1 cellular context compared by ENCODE assay signal in the genomic region with DNA sequence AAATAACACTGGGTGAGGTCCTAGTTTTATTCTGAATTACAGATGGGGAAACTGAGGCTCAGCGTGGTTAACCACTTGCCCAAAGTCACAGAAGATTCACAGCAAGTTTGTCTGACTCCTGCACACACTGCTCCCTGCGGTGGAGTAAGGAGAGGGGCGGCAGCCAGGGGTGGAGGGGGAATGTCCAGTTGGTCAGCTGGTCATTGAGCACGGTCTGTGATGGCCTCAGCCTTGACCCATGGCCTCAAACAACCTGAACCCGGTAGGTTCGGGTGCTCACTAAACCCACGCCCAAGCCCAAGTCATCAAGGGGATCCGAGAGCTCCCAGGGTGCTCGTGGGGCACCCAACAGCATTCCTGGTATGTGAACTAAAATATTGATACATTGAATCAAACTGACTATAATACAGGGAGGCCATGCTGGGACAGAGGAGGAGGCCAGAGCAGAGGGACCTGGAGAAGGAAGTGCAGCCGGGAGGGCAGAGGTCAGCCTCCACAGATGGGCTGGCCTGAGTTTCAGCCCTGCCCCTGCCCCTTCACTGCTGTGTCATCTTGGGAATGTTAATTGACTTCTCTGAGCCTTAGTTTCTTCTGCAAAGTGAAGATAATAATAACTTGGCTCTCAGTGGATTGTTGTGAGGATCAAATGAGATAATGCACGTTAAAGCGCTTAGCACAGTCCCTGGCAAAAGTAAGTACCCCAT.
A peak's percentile ranks its signal among the peaks of the same experiment; 100 is the strongest.
TF ChIP-seq lines count a peak whose summit lies in the region.

No MANE protein-coding gene starts in this region.

TF ChIP-seq in HepG2, 621 proteins besides CTCF, POLR2A, EP300 and RAD21:
- TF ChIP-seq NR2F6 (IDR thresholded peaks at IDR 0.05) (no peak; the same call in 1 of the 2 replicates), NR2F6 (CRISPR knock-in tag; IDR thresholded peaks at IDR 0.05) (peak; percentile 27; the same call in 1 of the 2 replicates), ZNF766 (CRISPR knock-in tag; IDR thresholded peaks at IDR 0.05; ENCODE audit: borderline replicate concordance) (no peak), ZNF546 (CRISPR knock-in tag; conservative IDR thresholded peaks at IDR 0.05) (no peak), ZNF296 (CRISPR knock-in tag; conservative IDR thresholded peaks at IDR 0.05) (peak; percentile 71; the same call in 1 of the 2 replicates), TEAD3 (CRISPR knock-in tag; optimal IDR thresholded peaks at IDR 0.05; ENCODE audit: borderline replicate concordance) (peak; percentile 32), ATAD3A (CRISPR knock-in tag; IDR thresholded peaks at IDR 0.05) (no peak), TGIF2 (CRISPR knock-in tag; IDR thresholded peaks at IDR 0.05) (no peak), ZNF768 (CRISPR knock-in tag; IDR thresholded peaks at IDR 0.05) (peak; percentile 92), NR2F1 (CRISPR knock-in tag; IDR thresholded peaks at IDR 0.05) (0 out of 4 replicates have a peak, but pooled peaks of 1 of the 2 experiments have one; percentile 13), ZNF598 (CRISPR knock-in tag; IDR thresholded peaks at IDR 0.05; ENCODE audit: borderline replicate concordance) (no peak), ZMYM3 (CRISPR knock-in tag; IDR thresholded peaks at IDR 0.05) (peak; percentile 49), PHF21A (CRISPR knock-in tag; IDR thresholded peaks at IDR 0.05) (no peak), NR2F2 (IDR thresholded peaks at IDR 0.05; ENCODE audit: borderline replicate concordance, low read depth) (0 out of 2 replicates have a peak, but pooled peaks have one; percentile 21), GFI1 (CRISPR knock-in tag; IDR thresholded peaks at IDR 0.05; ENCODE audit: borderline replicate concordance) (no peak)
- TF ChIP-seq, protein P1, sequence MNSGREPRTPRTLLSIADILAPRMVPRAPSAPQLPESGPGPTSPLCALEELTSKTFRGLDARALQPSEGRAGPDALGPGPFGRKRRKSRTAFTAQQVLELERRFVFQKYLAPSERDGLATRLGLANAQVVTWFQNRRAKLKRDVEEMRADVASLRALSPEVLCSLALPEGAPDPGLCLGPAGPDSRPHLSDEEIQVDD (CRISPR knock-in tag; IDR thresholded peaks at IDR 0.05; ENCODE audit: borderline replicate concordance), result no peak
- TF ChIP-seq, protein P2, sequence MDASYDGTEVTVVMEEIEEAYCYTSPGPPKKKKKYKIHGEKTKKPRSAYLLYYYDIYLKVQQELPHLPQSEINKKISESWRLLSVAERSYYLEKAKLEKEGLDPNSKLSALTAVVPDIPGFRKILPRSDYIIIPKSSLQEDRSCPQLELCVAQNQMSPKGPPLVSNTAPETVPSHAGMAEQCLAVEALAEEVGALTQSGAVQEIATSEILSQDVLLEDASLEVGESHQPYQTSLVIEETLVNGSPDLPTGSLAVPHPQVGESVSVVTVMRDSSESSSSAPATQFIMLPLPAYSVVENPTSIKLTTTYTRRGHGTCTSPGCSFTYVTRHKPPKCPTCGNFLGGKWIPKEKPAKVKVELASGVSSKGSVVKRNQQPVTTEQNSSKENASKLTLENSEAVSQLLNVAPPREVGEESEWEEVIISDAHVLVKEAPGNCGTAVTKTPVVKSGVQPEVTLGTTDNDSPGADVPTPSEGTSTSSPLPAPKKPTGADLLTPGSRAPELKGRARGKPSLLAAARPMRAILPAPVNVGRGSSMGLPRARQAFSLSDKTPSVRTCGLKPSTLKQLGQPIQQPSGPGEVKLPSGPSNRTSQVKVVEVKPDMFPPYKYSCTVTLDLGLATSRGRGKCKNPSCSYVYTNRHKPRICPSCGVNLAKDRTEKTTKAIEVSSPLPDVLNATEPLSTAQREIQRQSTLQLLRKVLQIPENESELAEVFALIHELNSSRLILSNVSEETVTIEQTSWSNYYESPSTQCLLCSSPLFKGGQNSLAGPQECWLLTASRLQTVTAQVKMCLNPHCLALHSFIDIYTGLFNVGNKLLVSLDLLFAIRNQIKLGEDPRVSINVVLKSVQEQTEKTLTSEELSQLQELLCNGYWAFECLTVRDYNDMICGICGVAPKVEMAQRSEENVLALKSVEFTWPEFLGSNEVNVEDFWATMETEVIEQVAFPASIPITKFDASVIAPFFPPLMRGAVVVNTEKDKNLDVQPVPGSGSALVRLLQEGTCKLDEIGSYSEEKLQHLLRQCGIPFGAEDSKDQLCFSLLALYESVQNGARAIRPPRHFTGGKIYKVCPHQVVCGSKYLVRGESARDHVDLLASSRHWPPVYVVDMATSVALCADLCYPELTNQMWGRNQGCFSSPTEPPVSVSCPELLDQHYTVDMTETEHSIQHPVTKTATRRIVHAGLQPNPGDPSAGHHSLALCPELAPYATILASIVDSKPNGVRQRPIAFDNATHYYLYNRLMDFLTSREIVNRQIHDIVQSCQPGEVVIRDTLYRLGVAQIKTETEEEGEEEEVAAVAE (CRISPR knock-in tag; IDR thresholded peaks at IDR 0.05; ENCODE audit: borderline replicate concordance), result no peak
